21 cellular contexts compared by ENCODE assay signal in the genomic region with DNA sequence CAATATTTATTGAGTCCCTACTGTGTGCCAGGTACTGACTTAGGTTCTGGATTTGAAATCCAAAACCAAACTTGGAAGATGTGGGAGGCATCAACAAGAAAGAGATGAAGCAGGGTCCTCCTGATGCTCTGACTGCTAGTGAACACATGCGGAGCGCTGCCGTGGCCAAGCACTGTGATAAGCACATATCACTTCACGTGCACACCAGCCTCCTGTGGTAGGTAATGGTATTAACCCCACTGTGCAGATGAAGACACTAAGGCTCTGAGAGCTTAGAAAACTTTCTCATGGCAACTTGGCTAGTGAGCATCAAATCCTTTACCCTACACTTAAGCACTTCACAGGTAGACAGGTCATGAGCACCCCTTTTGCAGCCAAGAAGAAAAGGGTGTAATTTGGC.
DNase-seq lines count a peak whose midpoint lies in the region; ATAC-seq and TF ChIP-seq lines count a peak whose summit lies in the region.
"Had no signal": no experiment of that assay in that cellular context is flagged by ENCODE, and none has a peak within 500 bp of the region (broad histone marks: within the 10 kb centered on the region; RNA-seq: fewer than 3 reads in every experiment).

No MANE protein-coding gene starts in this region.

- H3K18ac ChIP-seq in trophoblast cell (ENCODE audit: low read length) = no peak overlapping the region

- DNase-seq in cardiac septum (ENCODE audit: low spot score) = peak; percentile 4
- no peak for DNase-seq in right cardiac atrium
- no peak for DNase-seq in PC-3
- DNase-seq in epithelial cell of prostate (ENCODE audit: low read depth, low spot score) = no peak
- no peak for DNase-seq in trophoblast cell
- DNase-seq in dedifferentiated amniotic fluid mesenchymal stem cell (ENCODE audit: extremely low spot score) = no peak
- DNase-seq in COR-L47 (lab: John Stamatoyannopoulos, UW) = no peak
- no peak for DNase-seq in naive thymus-derived CD4-positive, alpha-beta T cell
- DNase-seq: activated CD8-positive, alpha-beta memory T cell treated with anti-CD3 and anti-CD28 coated beads, Interleukin-2, amount 50 U/mL, for 4 hours; body of pancreas; cortex of kidney; lower lobe of right lung; naive B cell; NCI-H2171; NCI-H526 treated with DMSO at 0.1 percent for 48 hours; OCI-M1; T-helper 17 cell had no signal

- no peak overlapping the region for H3K4me3 ChIP-seq in right cardiac atrium (ENCODE audit: low read length)
- H3K4me3 ChIP-seq in PC-3 (ENCODE audit: low read length) = no peak overlapping the region
- H3K4me3 ChIP-seq in trophoblast cell (ENCODE audit: low read depth, low read length) = no peak overlapping the region
- no peak overlapping the region for H3K4me3 ChIP-seq in naive thymus-derived CD4-positive, alpha-beta T cell (ENCODE audit: low read length)
- H3K4me3 ChIP-seq: body of pancreas, lower lobe of right lung, right atrium auricular region had no signal

- no peaks in the 10 kb centered on the region for H4K20me1 ChIP-seq in PC-3 (ENCODE audit: low read length)

- H3K9me3 ChIP-seq in right cardiac atrium (ENCODE audit: control insufficient read depth, low read length) (no peaks in the 10 kb centered on the region), PC-3 (ENCODE audit: low read length) (no peaks in the 10 kb centered on the region), trophoblast cell (ENCODE audit: insufficient read depth, low read depth, low read length) (no peaks in the 10 kb centered on the region)
- H3K9me3 ChIP-seq in naive thymus-derived CD4-positive, alpha-beta T cell (ENCODE audit: control insufficient read depth in 2 of 3, low read length in 3 of 3) = no peaks in the 10 kb centered on the region
- H3K9me3 ChIP-seq: body of pancreas, lower lobe of right lung, right atrium auricular region had no signal

- ATAC-seq in right cardiac atrium (no peak), PC-3 (no peak)
- ATAC-seq in naive thymus-derived CD4-positive, alpha-beta T cell = no peak
- ATAC-seq: body of pancreas, lower lobe of right lung, T-helper 17 cell had no signal

- H2BK120ac ChIP-seq in trophoblast cell (ENCODE audit: insufficient read depth, low read length, poor library complexity) = no peak overlapping the region

- H2BK5ac ChIP-seq in trophoblast cell (ENCODE audit: low read depth, low read length, poor library complexity) = no peak overlapping the region

- H3K4me1 Mint-ChIP-seq in naive thymus-derived CD4-positive, alpha-beta T cell = peaks cover 0 to 8% (median 0%) of the 10 kb centered on the region in 7 donors

- peak overlapping the region; percentile 47; the same call in 1 of the 2 replicates for H3K4me2 ChIP-seq in PC-3 (ENCODE audit: low read length)
- no peak overlapping the region for H3K4me2 ChIP-seq in trophoblast cell (ENCODE audit: low read length)

- H4K8ac ChIP-seq in trophoblast cell (ENCODE audit: low read depth, low read length) = no peak overlapping the region

- no peaks in the 10 kb centered on the region for H3K79me2 ChIP-seq in PC-3 (ENCODE audit: low read length)
- H3K79me2 ChIP-seq in trophoblast cell (ENCODE audit: control insufficient read depth, insufficient read depth, low read length, poor library complexity) = no peaks in the 10 kb centered on the region

- H3K79me1 ChIP-seq in trophoblast cell (ENCODE audit: low read length) = no peaks in the 10 kb centered on the region

- no peaks in the 10 kb centered on the region for H3K36me3 Mint-ChIP-seq in naive thymus-derived CD4-positive, alpha-beta T cell
- H3K36me3 Mint-ChIP-seq: naive B cell had no signal

- H3K27ac ChIP-seq in right cardiac atrium (ENCODE audit: low read length) (no peak overlapping the region), PC-3 (ENCODE audit: low read length) (peak overlapping the region; percentile 99), epithelial cell of prostate (peak overlapping the region; percentile 100), trophoblast cell (ENCODE audit: low read depth, low read length) (no peak overlapping the region)
- H3K27ac ChIP-seq in naive thymus-derived CD4-positive, alpha-beta T cell (ENCODE audit: low read depth, low read length) = no peak overlapping the region
- H3K27ac ChIP-seq: body of pancreas, C4-2B, lower lobe of right lung, right atrium auricular region, VCaP had no signal

- intact Hi-C loops in cardiac septum (cut with DNase I) = no loop called here
- intact Hi-C loops in right cardiac atrium (cut with DNase I) = no loop called here
- intact Hi-C loops in PC-3 (cut with micrococcal nuclease) = loop anchor here (5.0 kb wide), 1 partner anchor 147 kb away; no protein-coding TSS in a partner anchor
- intact Hi-C loops in naive thymus-derived CD4-positive, alpha-beta T cell (cut with micrococcal nuclease) = no loop called here

- H3K27me3 Mint-ChIP-seq in naive thymus-derived CD4-positive, alpha-beta T cell = peaks cover 0 to 6% (median 0%) of the 10 kb centered on the region in 5 donors
- H3K27me3 Mint-ChIP-seq: T-helper 17 cell had no signal

- no peak overlapping the region for H3K4me3 Mint-ChIP-seq in naive thymus-derived CD4-positive, alpha-beta T cell
- H3K4me3 Mint-ChIP-seq: naive B cell, T-helper 17 cell had no signal

- H3K14ac ChIP-seq in trophoblast cell (ENCODE audit: low read length) = no peak overlapping the region

- TF ChIP-seq CTCF in PC-3 (conservative IDR thresholded peaks at IDR 0.05; ENCODE audit: low read depth, low read length) = no peak

- H4K12ac ChIP-seq in trophoblast cell (ENCODE audit: low read depth, low read length) = no peak overlapping the region

- CTCF ChIA-PET in PC-3 (lab: Charles Lee) = interaction anchor here (1.4 kb wide), 1 partner anchor 39 kb away, joined by 3 read pairs; no protein-coding TSS in a partner anchor
- CTCF ChIA-PET in naive thymus-derived CD4-positive, alpha-beta T cell (lab: Charles Lee) = no interaction called here

- H3F3A ChIP-seq in PC-3 (ENCODE audit: low read length, unreplicated experiment) = no peaks in the 10 kb centered on the region

- H2AK5ac ChIP-seq in trophoblast cell (ENCODE audit: low read length) = no peak overlapping the region

- WGBS in right cardiac atrium = 73% methylated on average over 4 of the region's 4 CpGs
- WGBS in trophoblast cell (ENCODE audit: extremely low coverage, insufficient coverage, insufficient read length) = no CpG with 5 or more reads among the region's 4 CpGs

- H3K9ac ChIP-seq in PC-3 (ENCODE audit: low read length) (peak overlapping the region; percentile 81; the same call in 1 of the 2 replicates), trophoblast cell (ENCODE audit: low read length) (no peak overlapping the region)

- POLR2A ChIA-PET in PC-3 (lab: Charles Lee; ENCODE audit: unreplicated experiment) = no interaction called here
- POLR2A ChIA-PET in naive thymus-derived CD4-positive, alpha-beta T cell (lab: Charles Lee) = no interaction called here

- H3K27me3 ChIP-seq in right cardiac atrium (ENCODE audit: control insufficient read depth, insufficient read depth) (no peaks in the 10 kb centered on the region), PC-3 (ENCODE audit: low read length) (no peaks in the 10 kb centered on the region), trophoblast cell (ENCODE audit: insufficient read depth, low read length) (no peaks in the 10 kb centered on the region)
- H3K27me3 ChIP-seq in naive thymus-derived CD4-positive, alpha-beta T cell (ENCODE audit: control insufficient read depth in 2 of 2, insufficient read depth in 2 of 2, low read length in 2 of 2) = no peaks in the 10 kb centered on the region
- H3K27me3 ChIP-seq: body of pancreas, right atrium auricular region had no signal

- no TSS peak for BruUV-seq in PC-3 (replicated peaks; lab: Mats Ljungman, UMichigan)

- H3K9me3 Mint-ChIP-seq in naive thymus-derived CD4-positive, alpha-beta T cell = no peaks in the 10 kb centered on the region
- H3K9me3 Mint-ChIP-seq: activated T-helper 2 cell treated with anti-CD3 and anti-CD28 coated beads, Interferon-gamma antibody, Interleukin-2, Interleukin-4, amounts not matched to agents 10 μg/mL and 5 μg/mL and 100 μg/mL, durations not matched to agents 14 hours and 24 hours and 36 hours had no signal

- no peak overlapping the region for H3K23ac ChIP-seq in trophoblast cell (ENCODE audit: low read length)

- H2AFZ ChIP-seq in PC-3 (ENCODE audit: low read length) (no peak overlapping the region), trophoblast cell (ENCODE audit: insufficient read depth, low read length, poor library complexity) (no peak overlapping the region)

- H4K91ac ChIP-seq in trophoblast cell (ENCODE audit: low read depth, low read length) = no peak overlapping the region

- H3K9me2 ChIP-seq in PC-3 (replicated peaks; ENCODE audit: low read length) = no peaks in the 10 kb centered on the region

- no peak overlapping the region for H3K27ac Mint-ChIP-seq in naive thymus-derived CD4-positive, alpha-beta T cell
- H3K27ac Mint-ChIP-seq: activated T-helper 2 cell treated with anti-CD3 and anti-CD28 coated beads, Interferon-gamma antibody, Interleukin-2, Interleukin-4, amounts not matched to agents 10 μg/mL and 5 μg/mL and 100 μg/mL, durations not matched to agents 14 hours and 24 hours and 36 hours; naive B cell; T-helper 17 cell had no signal

- H3K4ac ChIP-seq in trophoblast cell (ENCODE audit: low read depth, low read length) = no peak overlapping the region

- H3K36me3 ChIP-seq in PC-3 (ENCODE audit: low read depth, low read length) = no peaks in the 10 kb centered on the region
- H3K36me3 ChIP-seq in trophoblast cell (ENCODE audit: control insufficient read depth in 1 of 2, insufficient read depth in 2 of 2, low read length in 2 of 2) = no peaks in the 10 kb centered on the region
- H3K36me3 ChIP-seq in naive thymus-derived CD4-positive, alpha-beta T cell (ENCODE audit: control insufficient read depth in 2 of 3, insufficient read depth in 3 of 3, low read length in 3 of 3) = no peaks in the 10 kb centered on the region
- H3K36me3 ChIP-seq: lower lobe of right lung, right atrium auricular region had no signal

- H2BK12ac ChIP-seq in trophoblast cell (ENCODE audit: low read length) = no peak overlapping the region

- H3K4me1 ChIP-seq in right cardiac atrium (ENCODE audit: control insufficient read depth, insufficient read depth, low read length) (no peaks in the 10 kb centered on the region), PC-3 (ENCODE audit: insufficient read depth, low read length) (peaks cover 53% of the 10 kb centered on the region), trophoblast cell (ENCODE audit: control insufficient read depth in 1 of 2, insufficient read depth in 2 of 2, low read length in 2 of 2) (no peaks in the 10 kb centered on the region)
- H3K4me1 ChIP-seq in naive thymus-derived CD4-positive, alpha-beta T cell (ENCODE audit: control insufficient read depth in 2 of 2, insufficient read depth in 2 of 2, low read length in 2 of 2) = peaks cover 0 to 2% of the 10 kb centered on the region in 2 donors
- H3K4me1 ChIP-seq: body of pancreas, lower lobe of right lung, right atrium auricular region had no signal

Comparison
In these comparisons a context has a peak if more than half of its experiments do, and no peak if none do; other contexts are left out.
1. H3K27ac ChIP-seq: peak in PC-3 (single experiment) and epithelial cell of prostate (single experiment); none in right cardiac atrium (single experiment), trophoblast cell (single experiment) and naive thymus-derived CD4-positive, alpha-beta T cell (single experiment).